19 cellular contexts compared by ENCODE assay signal in genomic region chr2:62972601-62973000, GRCh38.
"Had no signal": no experiment of that assay in that cellular context is flagged by ENCODE, and none has a peak within 500 bp of the region (broad histone marks: within the 10 kb centered on the region; RNA-seq: fewer than 3 reads in every experiment).

No MANE protein-coding gene starts in this region.

- H3K27me3 Mint-ChIP-seq: activated CD4-positive, alpha-beta memory T cell treated with anti-CD3 and anti-CD28 coated beads for 36 hours; activated CD4-positive, alpha-beta T cell treated with anti-CD3 and anti-CD28 coated beads for 36 hours; activated naive CD8-positive, alpha-beta T cell had no signal

- H3K9me3 Mint-ChIP-seq: activated CD4-positive, alpha-beta memory T cell treated with anti-CD3 and anti-CD28 coated beads for 36 hours; activated T-helper 1 cell treated with anti-CD3 and anti-CD28 coated beads, Interleukin-12 subunit alpha, Interleukin-12 subunit beta, Interleukin-2, Interleukin-4 antibody, amounts not matched to agents 30 ng/mL and 10 ng/mL and 1 ng/mL, durations not matched to agents 14 hours and 24 hours and 36 hours; nephron had no signal

- H3K27ac Mint-ChIP-seq: activated CD4-positive, alpha-beta memory T cell treated with anti-CD3 and anti-CD28 coated beads for 36 hours; activated CD4-positive, alpha-beta T cell treated with anti-CD3 and anti-CD28 coated beads for 36 hours; activated naive CD8-positive, alpha-beta T cell; activated T-helper 1 cell treated with anti-CD3 and anti-CD28 coated beads, Interleukin-12 subunit alpha, Interleukin-12 subunit beta, Interleukin-2, Interleukin-4 antibody, amounts not matched to agents 30 ng/mL and 10 ng/mL and 1 ng/mL, durations not matched to agents 14 hours and 24 hours and 36 hours; nephron had no signal

- H3K4me3 ChIP-seq: lung, prostate gland, tibial nerve had no signal

- H3K9me3 ChIP-seq: prostate gland, tibial nerve had no signal

- H3K27ac ChIP-seq: prostate gland, tibial nerve had no signal

- H3K4me3 Mint-ChIP-seq: activated CD4-positive, alpha-beta memory T cell treated with anti-CD3 and anti-CD28 coated beads for 36 hours; activated CD4-positive, alpha-beta T cell treated with anti-CD3 and anti-CD28 coated beads for 36 hours; activated naive CD8-positive, alpha-beta T cell; activated T-helper 1 cell treated with anti-CD3 and anti-CD28 coated beads, Interleukin-12 subunit alpha, Interleukin-12 subunit beta, Interleukin-2, Interleukin-4 antibody, amounts not matched to agents 30 ng/mL and 10 ng/mL and 1 ng/mL, durations not matched to agents 14 hours and 24 hours and 36 hours; nephron had no signal

- H3K27me3 ChIP-seq: tibial nerve had no signal

- H3K36me3 ChIP-seq: prostate gland had no signal

- H3K4me1 ChIP-seq: prostate gland, tibial nerve had no signal

- H3K4me1 Mint-ChIP-seq: activated CD4-positive, alpha-beta T cell treated with anti-CD3 and anti-CD28 coated beads for 36 hours; nephron had no signal

- DNase-seq: activated CD4-positive, alpha-beta memory T cell treated with anti-CD3 and anti-CD28 coated beads for 36 hours; activated CD4-positive, alpha-beta T cell treated with anti-CD3 and anti-CD28 coated beads for 36 hours; activated gamma-delta T cell treated with Interleukin-2 at 50 U/mL for 16 hours; activated T-cell treated with anti-CD3 and anti-CD28 coated beads for 4 hours; cerebellar nuclear complex; cortex of kidney; hypothalamus; islet precursor cell; occipital lobe; right cardiac atrium; stimulated activated CD4-positive, alpha-beta T cell treated with anti-CD3 and anti-CD28 coated beads, Interleukin-2, amount 100 ng/mL, for 24 hours; stimulated activated naive CD8-positive, alpha-beta T cell treated with anti-CD3 and anti-CD28 coated beads, Interleukin-15, Interleukin-2, amounts not matched to agents 100 U/mL and 50 U/mL, for 24 hours; substantia nigra had no signal
